Comparison of ENCODE assay signal across 1 cellular context in the genomic region with DNA sequence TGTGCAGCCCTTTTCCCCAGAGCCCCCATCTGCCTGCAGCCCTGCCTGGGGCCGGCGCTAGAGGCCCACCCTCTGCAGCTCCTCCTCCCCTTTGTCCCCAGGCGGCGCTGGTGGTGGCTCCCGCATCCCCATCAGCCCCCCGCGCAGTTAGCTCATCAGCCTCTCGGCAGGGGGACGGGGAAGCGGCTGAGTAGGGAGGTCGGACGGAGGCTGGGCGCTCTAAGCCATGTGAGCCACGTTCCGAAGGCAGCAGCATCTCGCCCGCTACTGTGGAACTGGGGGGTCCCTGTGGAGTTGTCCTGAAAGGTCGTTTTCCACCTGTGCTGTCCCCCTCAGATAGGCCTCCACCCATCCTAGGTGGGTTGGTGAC.
TF ChIP-seq lines count a peak whose summit lies in the region.

No MANE protein-coding gene starts in this region.

TF ChIP-seq in K562, 482 proteins besides CTCF, POLR2A, EP300 and RAD21:
- TF ChIP-seq RBM22 (IDR thresholded peaks at IDR 0.05; ENCODE audit: low read depth, low read length, poor library complexity, severe bottlenecking) (peak; percentile 60), POLR2G (IDR thresholded peaks at IDR 0.05; ENCODE audit: low read depth, low read length) (peak; percentile 61), ZNF551 (CRISPR knock-in tag; IDR thresholded peaks at IDR 0.05) (no peak), HMG20A (CRISPR knock-in tag; conservative IDR thresholded peaks at IDR 0.05) (no peak)
